ENCODE assay signal across 8 cellular contexts in genomic region chr4:53858744-53859143, GRCh38.
"Had no signal": no experiment of that assay in that cellular context is flagged by ENCODE, and none has a peak within 500 bp of the region (broad histone marks: within the 10 kb centered on the region; RNA-seq: fewer than 3 reads in every experiment).

No MANE protein-coding gene starts in this region.

- DNase-seq: GDM1, GF-D8 had no signal

- FAIRE-seq: G401.6, GM12878, GM12891, GM12892, GM18507, GM19239 had no signal

- ATAC-seq: GM12878 had no signal

- H3K4me3 ChIP-seq: GM12878 had no signal
